28 cellular contexts compared by ENCODE assay signal in genomic region chr2:214710729-214711128, GRCh38.
"Had no signal": no experiment of that assay in that cellular context is flagged by ENCODE, and none has a peak within 500 bp of the region (broad histone marks: within the 10 kb centered on the region; RNA-seq: fewer than 3 reads in every experiment).

No MANE protein-coding gene starts in this region.

- H3K36me3 ChIP-seq: colonic mucosa, esophagus muscularis mucosa, esophagus squamous epithelium, gastrocnemius medialis, gastroesophageal sphincter, heart left ventricle, heart right ventricle had no signal

- H3K27ac ChIP-seq: colonic mucosa, coronary artery, dorsolateral prefrontal cortex, epithelial cell of prostate, esophagus muscularis mucosa, esophagus squamous epithelium, foreskin keratinocyte, gastrocnemius medialis, gastroesophageal sphincter, heart left ventricle, heart right ventricle, hepatocyte had no signal

- FAIRE-seq: endometrium, endothelial cell of umbilical vein, frontal cortex had no signal

- H3K4me3 ChIP-seq: colonic mucosa, coronary artery, dorsolateral prefrontal cortex, esophagus muscularis mucosa, esophagus squamous epithelium, gastrocnemius medialis, gastroesophageal sphincter, heart left ventricle, heart right ventricle, hepatocyte had no signal

- H3K4me2 ChIP-seq: hepatocyte had no signal

- H3K27me3 ChIP-seq: colonic mucosa, dorsolateral prefrontal cortex, esophagus muscularis mucosa, esophagus squamous epithelium, foreskin keratinocyte, gastrocnemius medialis, gastroesophageal sphincter, heart left ventricle, heart right ventricle, hepatocyte had no signal

- ATAC-seq: effector memory CD8-positive, alpha-beta T cell; esophagus mucosa; foreskin keratinocyte; gastrocnemius medialis; gastroesophageal sphincter; heart left ventricle; heart right ventricle had no signal

- H3K9me3 ChIP-seq: colonic mucosa, esophagus muscularis mucosa, esophagus squamous epithelium, gastrocnemius medialis, gastroesophageal sphincter, heart left ventricle, heart right ventricle had no signal

- H3K4me1 ChIP-seq: colonic mucosa, esophagus muscularis mucosa, foreskin keratinocyte, gastrocnemius medialis, gastroesophageal sphincter, heart left ventricle had no signal

- H2AFZ ChIP-seq: hepatocyte had no signal

- DNase-seq: colonic mucosa; cortex of kidney; dermis blood vessel endothelial cell; dorsolateral prefrontal cortex; effector CD4-positive, alpha-beta T cell; effector CD8-positive, alpha-beta T cell; effector memory CD4-positive, alpha-beta T cell; effector memory CD8-positive, alpha-beta T cell; endodermal cell; erythroblast; esophagus squamous epithelium; foreskin fibroblast; foreskin keratinocyte; foreskin melanocyte; gastrocnemius medialis; glutamatergic neuron; head of caudate nucleus; heart left ventricle; heart right ventricle had no signal

- H3K79me2 ChIP-seq: hepatocyte had no signal
